In genomic region chr1:38586993-38587646, GRCh38 we compare ENCODE assay signal across 8 cellular contexts.
DNase-seq lines count a peak whose midpoint lies in the region; ATAC-seq, FAIRE-seq and TF ChIP-seq lines count a peak whose summit lies in the region.

No MANE protein-coding gene starts in this region.

- H4K20me1 ChIP-seq in keratinocyte (ENCODE audit: control insufficient read depth, extremely low read depth, insufficient read depth, low read length), result no peaks in the 10 kb centered on the region

- no peak overlapping the region for H3K4me3 ChIP-seq in H7 (ENCODE audit: insufficient read depth, low read depth, low read length)
- H3K4me3 ChIP-seq in astrocyte of the spinal cord (ENCODE audit: low read depth, low read length), result no peak overlapping the region
- H3K4me3 ChIP-seq in keratinocyte (ENCODE audit: control insufficient read depth in 2 of 3, extremely low read depth in 1 of 3, insufficient read depth in 2 of 3, low read depth in 1 of 3, low read length in 3 of 3), result no peak overlapping the region

- FAIRE-seq in keratinocyte (lab: Jason Lieb, UNC), result no peak

- H3K9me3 ChIP-seq in keratinocyte (ENCODE audit: control insufficient read depth, low read depth, low read length), result no peaks in the 10 kb centered on the region

- H3K4me2 ChIP-seq in keratinocyte (ENCODE audit: control insufficient read depth, extremely low read depth, insufficient read depth, low read depth, low read length), result no peak overlapping the region

- no peak overlapping the region for H3K9ac ChIP-seq in keratinocyte (ENCODE audit: control insufficient read depth, extremely low read depth, insufficient read depth, low read length)

- intact Hi-C loops in activated T-helper 2 cell treated with anti-CD3 and anti-CD28 coated beads, Interferon-gamma antibody, Interleukin-2, Interleukin-4, amounts not matched to agents 10 μg/mL and 5 μg/mL and 100 μg/mL, durations not matched to agents 14 hours and 24 hours and 36 hours (cut with micrococcal nuclease), result loop anchor here (2.0 kb wide), 1 partner anchor 98 kb away; no protein-coding TSS in a partner anchor

- H3K36me3 Mint-ChIP-seq in activated T-helper 2 cell treated with anti-CD3 and anti-CD28 coated beads, Interferon-gamma antibody, Interleukin-2, Interleukin-4, amounts not matched to agents 10 μg/mL and 5 μg/mL and 100 μg/mL, durations not matched to agents 14 hours and 24 hours and 36 hours (ENCODE audit: low read depth), result no peaks in the 10 kb centered on the region

- no peak overlapping the region for H2AFZ ChIP-seq in keratinocyte (ENCODE audit: control insufficient read depth, low read length)

- H3K9me1 ChIP-seq in keratinocyte (ENCODE audit: control insufficient read depth, extremely low read depth, insufficient read depth, low read length), result no peaks in the 10 kb centered on the region

- in situ Hi-C loops in astrocyte of the spinal cord (cut with HindIII; ENCODE audit: low sequenced_read_pairs), result no loop called here

- H3K79me2 ChIP-seq in keratinocyte (ENCODE audit: control insufficient read depth, insufficient read depth, low read length), result no peaks in the 10 kb centered on the region

- no peak overlapping the region for H3K27ac ChIP-seq in keratinocyte (ENCODE audit: control insufficient read depth, insufficient read depth, low read length)

- H3K27me3 ChIP-seq in H7 (ENCODE audit: control insufficient read depth, insufficient read depth, low read length), result no peaks in the 10 kb centered on the region
- H3K27me3 ChIP-seq in keratinocyte (ENCODE audit: control insufficient read depth, extremely low read depth, insufficient read depth, low read length), result no peaks in the 10 kb centered on the region

- ATAC-seq in HG03439 (IDR thresholded peaks at IDR 0.05; ENCODE audit: unreplicated experiment), result no peak

- peaks cover 10% of the 10 kb centered on the region for H3K4me1 Mint-ChIP-seq in activated T-helper 2 cell treated with anti-CD3 and anti-CD28 coated beads, Interferon-gamma antibody, Interleukin-2, Interleukin-4, amounts not matched to agents 10 μg/mL and 5 μg/mL and 100 μg/mL, durations not matched to agents 14 hours and 24 hours and 36 hours (ENCODE audit: low read depth)

- TF ChIP-seq CTCF in astrocyte of the spinal cord (IDR thresholded peaks at IDR 0.05; ENCODE audit: low read depth, low read length), result peak; percentile 83
- peak; percentile 77 to 93 (median 88) for TF ChIP-seq CTCF in keratinocyte (optimal IDR thresholded peaks at IDR 0.05 in 1 of 3, IDR thresholded peaks at IDR 0.05 in 1 of 3, conservative IDR thresholded peaks at IDR 0.05 in 1 of 3; ENCODE audit: extremely low read depth in 1 of 3, insufficient read depth in 2 of 3, low read length in 3 of 3)

- H3K9me3 Mint-ChIP-seq in activated T-helper 2 cell treated with anti-CD3 and anti-CD28 coated beads, Interferon-gamma antibody, Interleukin-2, Interleukin-4, amounts not matched to agents 10 μg/mL and 5 μg/mL and 100 μg/mL, durations not matched to agents 14 hours and 24 hours and 36 hours, result no peaks in the 10 kb centered on the region

- H3K36me3 ChIP-seq in H7 (replicated peaks; ENCODE audit: control insufficient read depth, insufficient read depth, low read length) (no peaks in the 10 kb centered on the region), keratinocyte (ENCODE audit: control insufficient read depth in 2 of 2, extremely low read depth in 1 of 2, insufficient read depth in 2 of 2, low read length in 2 of 2) (no peaks in the 10 kb centered on the region)

- H3K27ac Mint-ChIP-seq in activated T-helper 2 cell treated with anti-CD3 and anti-CD28 coated beads, Interferon-gamma antibody, Interleukin-2, Interleukin-4, amounts not matched to agents 10 μg/mL and 5 μg/mL and 100 μg/mL, durations not matched to agents 14 hours and 24 hours and 36 hours, result no peak overlapping the region

- H3K27me3 Mint-ChIP-seq in activated T-helper 2 cell treated with anti-CD3 and anti-CD28 coated beads, Interferon-gamma antibody, Interleukin-2, Interleukin-4, amounts not matched to agents 10 μg/mL and 5 μg/mL and 100 μg/mL, durations not matched to agents 14 hours and 24 hours and 36 hours (ENCODE audit: low read depth), result peaks cover 5% of the 10 kb centered on the region

- H3K4me3 Mint-ChIP-seq in activated T-helper 2 cell treated with anti-CD3 and anti-CD28 coated beads, Interferon-gamma antibody, Interleukin-2, Interleukin-4, amounts not matched to agents 10 μg/mL and 5 μg/mL and 100 μg/mL, durations not matched to agents 14 hours and 24 hours and 36 hours (ENCODE audit: low read depth), result no peak overlapping the region

- dilution Hi-C loops in keratinocyte (cut with MboI; ENCODE audit: extremely low pct_ligation_motif_present, low sequenced_read_pairs), result no loop called here

- DNase-seq in Ammon's horn (ENCODE audit: low spot score) (peak; percentile 53), H7 (peak; percentile 91), SW480 (ENCODE audit: low spot score) (peak; percentile 25), astrocyte of the spinal cord (ENCODE audit: low read depth, low spot score) (no peak), keratinocyte (ENCODE audit: low read depth, low spot score) (no peak)
- peak; percentile 30 to 49 for DNase-seq in stimulated activated CD4-positive, alpha-beta T cell treated with anti-CD3 and anti-CD28 coated beads, Interleukin-4, amount 100 ng/mL, for 48 hours (ENCODE audit: low read depth in 2 of 2)
- DNase-seq in activated T-helper 2 cell treated with anti-CD3 and anti-CD28 coated beads, Interferon-gamma antibody, Interleukin-2, Interleukin-4, amounts not matched to agents 10 μg/mL and 5 μg/mL and 100 μg/mL, durations not matched to agents 14 hours and 24 hours and 36 hours (ENCODE audit: low spot score), result no peak

- peaks cover 8% of the 10 kb centered on the region for H3K4me1 ChIP-seq in keratinocyte (ENCODE audit: control insufficient read depth, extremely low read depth, insufficient read depth, low read length)

Comparison
In these comparisons a context has a peak if more than half of its experiments do, and no peak if none do; other contexts are left out.
1. DNase-seq: peak in Ammon's horn (single experiment), H7 (single experiment), SW480 (single experiment) and stimulated activated CD4-positive, alpha-beta T cell treated with anti-CD3 and anti-CD28 coated beads, Interleukin-4, amount 100 ng/mL, for 48 hours (2 of 2); none in astrocyte of the spinal cord (single experiment), keratinocyte (single experiment) and activated T-helper 2 cell treated with anti-CD3 and anti-CD28 coated beads, Interferon-gamma antibody, Interleukin-2, Interleukin-4, amounts not matched to agents 10 μg/mL and 5 μg/mL and 100 μg/mL, durations not matched to agents 14 hours and 24 hours and 36 hours (single experiment).